In genomic region chr19:18587962-18588610, GRCh38 we compare ENCODE assay signal across 8 cellular contexts. TPM values are rescaled to one million over a fixed set of nuclear protein-coding genes. Genes with fewer than 3 reads are reported as not detected.
DNase-seq lines count a peak whose midpoint lies in the region; ATAC-seq and TF ChIP-seq lines count a peak whose summit lies in the region.

No MANE protein-coding gene starts in this region.

- H4K20me1 ChIP-seq in neural cell (ENCODE audit: insufficient read depth) = no peaks in the 10 kb centered on the region

- peak overlapping the region; percentile 84 for H3K4me3 ChIP-seq in LNCaP clone FGC (ENCODE audit: low read depth, low read length)
- H3K4me3 ChIP-seq in colonic mucosa = peak overlapping the region; percentile 93
- peak overlapping the region; percentile 88 for H3K4me3 ChIP-seq in neural cell (ENCODE audit: low read length)

- intact Hi-C loops in colonic mucosa (cut with DNase I) = no loop called here

- H3K9me2 ChIP-seq in neural cell (ENCODE audit: insufficient read depth, low read length) = no peaks in the 10 kb centered on the region

- peak overlapping the region; percentile 97 for H3K27ac ChIP-seq in colonic mucosa
- H3K27ac ChIP-seq in neural cell (ENCODE audit: low read length) = peak overlapping the region; percentile 75

- H3K27me3 ChIP-seq in colonic mucosa (no peaks in the 10 kb centered on the region), neural cell (ENCODE audit: insufficient read depth, low read depth, low read length) (no peaks in the 10 kb centered on the region)

- H3F3A ChIP-seq in neural cell (ENCODE audit: insufficient read depth, low read length, poor library complexity, severe bottlenecking) = no peaks in the 10 kb centered on the region

- TF ChIP-seq CTCF in LNCaP clone FGC (IDR thresholded peaks at IDR 0.05; ENCODE audit: control insufficient read depth, extremely low read depth, insufficient read depth) (no peak), colonic mucosa (IDR thresholded peaks at IDR 0.05) (no peak), neural cell (IDR thresholded peaks at IDR 0.05; ENCODE audit: poor library complexity, severe bottlenecking) (no peak), GM13977 (IDR thresholded peaks at IDR 0.05; ENCODE audit: extremely low read depth, insufficient read depth, missing control alignments) (no peak)

- no peak for TF ChIP-seq RAD21 in neural cell (conservative IDR thresholded peaks at IDR 0.05)

- H3K36me3 ChIP-seq in ES-I3 (ENCODE audit: insufficient read depth, low read length) (no peaks in the 10 kb centered on the region), colonic mucosa (no peaks in the 10 kb centered on the region), neural cell (ENCODE audit: insufficient read depth, low read length) (no peaks in the 10 kb centered on the region)

- no peak for TF ChIP-seq EP300 in neural cell (conservative IDR thresholded peaks at IDR 0.05; ENCODE audit: poor library complexity, severe bottlenecking)

- no peak for ATAC-seq in HG03039 (IDR thresholded peaks at IDR 0.05; ENCODE audit: unreplicated experiment)

- H2AFZ ChIP-seq in neural cell (ENCODE audit: low read depth, low read length) = peak overlapping the region; percentile 19

- DNase-seq in LNCaP clone FGC (ENCODE audit: low read depth) (no peak), colonic mucosa (no peak), erythroblast (lab: John Stamatoyannopoulos, UW) (no peak), Ammon's horn (ENCODE audit: low spot score) (no peak), GM13977 (ENCODE audit: low spot score) (no peak)

- H3K9ac ChIP-seq in ES-I3 (ENCODE audit: low read depth, low read length) (peak overlapping the region; percentile 94), colonic mucosa (ENCODE audit: low read depth in 2 of 2, low read length in 2 of 2) (peak overlapping the region; percentile 79 to 88), neural cell (ENCODE audit: low read length) (peak overlapping the region; percentile 86)

- TF ChIP-seq POLR2A in erythroblast (IDR thresholded peaks at IDR 0.05; ENCODE audit: low read length) = no peak

- H3K9me3 ChIP-seq in ES-I3 (ENCODE audit: control insufficient read depth, insufficient read depth, low read length) (no peaks in the 10 kb centered on the region), colonic mucosa (no peaks in the 10 kb centered on the region), neural cell (ENCODE audit: low read length) (no peaks in the 10 kb centered on the region)

- no peaks in the 10 kb centered on the region for H3K79me2 ChIP-seq in neural cell (replicated peaks; ENCODE audit: insufficient read depth, low read length)

- in situ Hi-C loops in GM13977 (cut with MboI; ENCODE audit: low pct_unique_long_range_greater_than_20kb, low sequenced_read_pairs, unreplicated experiment) = no loop called here

- peak overlapping the region; percentile 20 for H3K4me2 ChIP-seq in neural cell (ENCODE audit: low read length)

- H3K4me1 ChIP-seq in ES-I3 (ENCODE audit: insufficient read depth, low read length) (peaks cover 8% of the 10 kb centered on the region; the same call in 1 of the 2 replicates), colonic mucosa (peaks cover 8% of the 10 kb centered on the region)

TF ChIP-seq in neural cell, 6 proteins besides CTCF, POLR2A, EP300 and RAD21:
- TF ChIP-seq SMC3 (conservative IDR thresholded peaks at IDR 0.05; ENCODE audit: poor library complexity) = no peak
- no peak for TF ChIP-seq POLR2AphosphoS5 (IDR thresholded peaks at IDR 0.05)
- TF ChIP-seq TAF1 (IDR thresholded peaks at IDR 0.05; ENCODE audit: low read depth) = no peak
- TF ChIP-seq EZH2 (IDR thresholded peaks at IDR 0.05; ENCODE audit: borderline replicate concordance, insufficient read depth, low read length, poor library complexity, severe bottlenecking) = no peak
- TF ChIP-seq, protein P1, sequence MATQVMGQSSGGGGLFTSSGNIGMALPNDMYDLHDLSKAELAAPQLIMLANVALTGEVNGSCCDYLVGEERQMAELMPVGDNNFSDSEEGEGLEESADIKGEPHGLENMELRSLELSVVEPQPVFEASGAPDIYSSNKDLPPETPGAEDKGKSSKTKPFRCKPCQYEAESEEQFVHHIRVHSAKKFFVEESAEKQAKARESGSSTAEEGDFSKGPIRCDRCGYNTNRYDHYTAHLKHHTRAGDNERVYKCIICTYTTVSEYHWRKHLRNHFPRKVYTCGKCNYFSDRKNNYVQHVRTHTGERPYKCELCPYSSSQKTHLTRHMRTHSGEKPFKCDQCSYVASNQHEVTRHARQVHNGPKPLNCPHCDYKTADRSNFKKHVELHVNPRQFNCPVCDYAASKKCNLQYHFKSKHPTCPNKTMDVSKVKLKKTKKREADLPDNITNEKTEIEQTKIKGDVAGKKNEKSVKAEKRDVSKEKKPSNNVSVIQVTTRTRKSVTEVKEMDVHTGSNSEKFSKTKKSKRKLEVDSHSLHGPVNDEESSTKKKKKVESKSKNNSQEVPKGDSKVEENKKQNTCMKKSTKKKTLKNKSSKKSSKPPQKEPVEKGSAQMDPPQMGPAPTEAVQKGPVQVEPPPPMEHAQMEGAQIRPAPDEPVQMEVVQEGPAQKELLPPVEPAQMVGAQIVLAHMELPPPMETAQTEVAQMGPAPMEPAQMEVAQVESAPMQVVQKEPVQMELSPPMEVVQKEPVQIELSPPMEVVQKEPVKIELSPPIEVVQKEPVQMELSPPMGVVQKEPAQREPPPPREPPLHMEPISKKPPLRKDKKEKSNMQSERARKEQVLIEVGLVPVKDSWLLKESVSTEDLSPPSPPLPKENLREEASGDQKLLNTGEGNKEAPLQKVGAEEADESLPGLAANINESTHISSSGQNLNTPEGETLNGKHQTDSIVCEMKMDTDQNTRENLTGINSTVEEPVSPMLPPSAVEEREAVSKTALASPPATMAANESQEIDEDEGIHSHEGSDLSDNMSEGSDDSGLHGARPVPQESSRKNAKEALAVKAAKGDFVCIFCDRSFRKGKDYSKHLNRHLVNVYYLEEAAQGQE (IDR thresholded peaks at IDR 0.05; ENCODE audit: borderline replicate concordance) = no peak
- TF ChIP-seq MXI1 (conservative IDR thresholded peaks at IDR 0.05; ENCODE audit: poor library complexity, severe bottlenecking) = no peak
TF ChIP-seq in neural cell: peak in this region for 0.

RNA-seq across cellular contexts. Expression of gene REX1BD, which starts 0.5 kb away (rescaled TPM):
- total RNA-seq in colonic mucosa = 10 to 100 TPM; 46.7 to 79.6 TPM
- polyA plus RNA-seq in neural cell = 214 and 277 TPM in 2 replicates
- 21.4 and 24.6 TPM in 2 replicates for polyA minus RNA-seq in neural cell

RNA-seq across cellular contexts. Expression of gene UBA52, which starts 16.4 kb away (rescaled TPM):
- 1,000 to 10,000 TPM in 1 of 2 donors, 100 to 1,000 TPM in 1; 991 to 1,174 TPM for total RNA-seq in colonic mucosa
- polyA plus RNA-seq in neural cell = 709 and 765 TPM in 2 replicates
- 234 and 279 TPM in 2 replicates for polyA minus RNA-seq in neural cell

RNA-seq across cellular contexts. Expression of gene CRLF1, which starts 18.5 kb away (rescaled TPM):
- total RNA-seq in colonic mucosa = 1 to 10 TPM in 1 of 2 donors, under 1 TPM in 1; 0.84 to 1.6 TPM
- 3.3 and 14.2 TPM in 2 replicates for polyA plus RNA-seq in neural cell
- polyA minus RNA-seq in neural cell = not detected in 2 replicates

RNA-seq across cellular contexts. Expression of gene TMEM59L, which starts 24.6 kb away (rescaled TPM):
- 1 to 10 TPM in 1 of 2 donors, under 1 TPM in 1; 0.27 to 1.4 TPM for total RNA-seq in colonic mucosa
- polyA plus RNA-seq in neural cell = 138 and 173 TPM in 2 replicates
- polyA minus RNA-seq in neural cell = 39.4 and 42.1 TPM in 2 replicates

RNA-seq across cellular contexts. Expression of gene KXD1, which starts 30.4 kb away (rescaled TPM):
- total RNA-seq in colonic mucosa = 10 to 100 TPM; 66.8 to 80.4 TPM
- 55.8 and 78.1 TPM in 2 replicates for polyA plus RNA-seq in neural cell
- 28.5 and 31.5 TPM in 2 replicates for polyA minus RNA-seq in neural cell
